10 cellular contexts compared by ENCODE assay signal in genomic region chr9:69932901-69933300, GRCh38.
DNase-seq lines count a peak whose midpoint lies in the region; ATAC-seq and TF ChIP-seq lines count a peak whose summit lies in the region.
"Had no signal": no experiment of that assay in that cellular context is flagged by ENCODE, and none has a peak within 500 bp of the region (broad histone marks: within the 10 kb centered on the region; RNA-seq: fewer than 3 reads in every experiment).

No MANE protein-coding gene starts in this region.

- peaks cover 10% of the 10 kb centered on the region for H3K9me3 Mint-ChIP-seq in activated naive CD4-positive, alpha-beta T cell treated with anti-CD3 and anti-CD28 coated beads, Interleukin-2, amount 10 ng/mL, durations not matched to agents 7 days and 5 days

- no peaks in the 10 kb centered on the region for H3K36me3 Mint-ChIP-seq in activated naive CD4-positive, alpha-beta T cell treated with anti-CD3 and anti-CD28 coated beads, Interleukin-2, amount 10 ng/mL, durations not matched to agents 7 days and 5 days

- no peaks in the 10 kb centered on the region for H3K27me3 ChIP-seq in AG04450 (ENCODE audit: control insufficient read depth, insufficient read depth, low read length)
- peaks cover 0 to 3% (median 0%) of the 10 kb centered on the region in 45 donors for H3K27me3 ChIP-seq in dorsolateral prefrontal cortex
- no peaks in the 10 kb centered on the region for H3K27me3 ChIP-seq in lower lobe of right lung (ENCODE audit: low read depth)

- H3K27ac ChIP-seq in AG04450 (ENCODE audit: low read depth, low read length): no peak overlapping the region
- H3K27ac ChIP-seq in dorsolateral prefrontal cortex: no peak overlapping the region
- no peak overlapping the region for H3K27ac ChIP-seq in lower lobe of right lung

- DNase-seq in AG04450 (ENCODE audit: low read depth, low spot score) (no peak), NCI-H82 treated with DMSO at 0.1 percent for 48 hours (lab: John Stamatoyannopoulos, UW; ENCODE audit: unreplicated experiment) (peak; percentile 2), dorsolateral prefrontal cortex (peak in 1 of 10 donors; percentile 7), lower lobe of right lung (no peak), kidney glomerular epithelial cell (lab: John Stamatoyannopoulos, UW) (no peak), NCI-H2107 (lab: John Stamatoyannopoulos, UW) (no peak)
- no peak for DNase-seq in activated naive CD4-positive, alpha-beta T cell treated with anti-CD3 and anti-CD28 coated beads, Interleukin-2, amount 10 ng/mL, durations not matched to agents 7 days and 5 days
- DNase-seq: NCI-H1694 treated with DMSO at 0.1 percent for 48 hours had no signal

- no peak overlapping the region for H3K27ac Mint-ChIP-seq in activated naive CD4-positive, alpha-beta T cell treated with anti-CD3 and anti-CD28 coated beads, Interleukin-2, amount 10 ng/mL, durations not matched to agents 7 days and 5 days
- H3K27ac Mint-ChIP-seq: T-helper 2 cell treated with Interferon-gamma antibody and Interleukin-4, amounts not matched to agents 5 μg/mL and 100 μg/mL, for 36 hours had no signal

- TF ChIP-seq CTCF in AG04450 (IDR thresholded peaks at IDR 0.05; ENCODE audit: low read depth, low read length): peak; percentile 17; the same call in 1 of the 2 replicates
- TF ChIP-seq CTCF in GM12872 (IDR thresholded peaks at IDR 0.05; ENCODE audit: insufficient read depth, low read depth, low read length): peak; percentile 41; the same call in 2 of the 3 replicates
- peak in 32 of 56 donors; percentile 10 to 49 (median 27) for TF ChIP-seq CTCF in dorsolateral prefrontal cortex (IDR thresholded peaks at IDR 0.05 in 54 of 56, conservative IDR thresholded peaks at IDR 0.05 in 2 of 56; ENCODE audit: low read depth in 1 of 56, partially characterized antibody in 56 of 56)
- TF ChIP-seq CTCF in lower lobe of right lung (IDR thresholded peaks at IDR 0.05): no peak

- no peaks in the 10 kb centered on the region for H3K4me1 Mint-ChIP-seq in activated naive CD4-positive, alpha-beta T cell treated with anti-CD3 and anti-CD28 coated beads, Interleukin-2, amount 10 ng/mL, durations not matched to agents 7 days and 5 days

- H3K36me3 ChIP-seq in lower lobe of right lung: no peaks in the 10 kb centered on the region

- no peak for ATAC-seq in lower lobe of right lung

- H3K9me3 ChIP-seq in AG04450 (ENCODE audit: control insufficient read depth, insufficient read depth, low read length): peaks cover 10% of the 10 kb centered on the region
- peaks cover 18% of the 10 kb centered on the region for H3K9me3 ChIP-seq in lower lobe of right lung

- intact Hi-C loops in dorsolateral prefrontal cortex (cut with DNase I) (loop anchor here in 1 of 2 donors (5.0 kb wide), 2 partner anchors 261 to 511 kb away; partner anchors contain the start of gene APBA1), lower lobe of right lung (cut with DNase I) (no loop called here)

- POLR2A ChIA-PET in AG04450 (lab: Yijun Ruan, JAX): no interaction called here

- no peak overlapping the region for H3K4me3 Mint-ChIP-seq in activated naive CD4-positive, alpha-beta T cell treated with anti-CD3 and anti-CD28 coated beads, Interleukin-2, amount 10 ng/mL, durations not matched to agents 7 days and 5 days
- H3K4me3 Mint-ChIP-seq: T-helper 2 cell treated with Interferon-gamma antibody and Interleukin-4, amounts not matched to agents 5 μg/mL and 100 μg/mL, for 36 hours had no signal

- CTCF ChIA-PET in AG04450 (lab: Charles Lee): no interaction called here
- CTCF ChIA-PET in activated naive CD4-positive, alpha-beta T cell treated with anti-CD3 and anti-CD28 coated beads, Interleukin-2, amount 10 ng/mL, durations not matched to agents 7 days and 5 days (lab: Charles Lee): no interaction called here

- peaks cover under 1% of the 10 kb centered on the region for H3K27me3 Mint-ChIP-seq in activated naive CD4-positive, alpha-beta T cell treated with anti-CD3 and anti-CD28 coated beads, Interleukin-2, amount 10 ng/mL, durations not matched to agents 7 days and 5 days

- no peak overlapping the region for H3K4me3 ChIP-seq in AG04450 (ENCODE audit: low read depth, low read length)
- H3K4me3 ChIP-seq in dorsolateral prefrontal cortex: no peak overlapping the region
- no peak overlapping the region for H3K4me3 ChIP-seq in lower lobe of right lung

- no peaks in the 10 kb centered on the region for H3K4me1 ChIP-seq in lower lobe of right lung
